ENCODE assay signal across 6 cellular contexts in genomic region chr16:79547085-79547484, GRCh38. TPM values are rescaled to one million over a fixed set of nuclear protein-coding genes. Genes with fewer than 3 reads are reported as not detected.
"Had no signal": no experiment of that assay in that cellular context is flagged by ENCODE, and none has a peak within 500 bp of the region (broad histone marks: within the 10 kb centered on the region; RNA-seq: fewer than 3 reads in every experiment).

No MANE protein-coding gene starts in this region.

- H2AFZ ChIP-seq: GM23248 had no signal

- H3K36me3 ChIP-seq: HAP-1 had no signal

- H3K9me3 ChIP-seq: HAP-1 had no signal

- H3K4me3 ChIP-seq: GM23248, HAP-1, K562 had no signal

- DNase-seq: GM23248, GOT3, H7, IMR-90 had no signal

- H3K9ac ChIP-seq: GM23248 had no signal

- FAIRE-seq: K562 had no signal

- H3K27ac ChIP-seq: GM23248 had no signal

- H3K4me1 ChIP-seq: HAP-1 had no signal

RNA-seq across cellular contexts. Expression of gene MAF, which starts 53.5 kb away (rescaled TPM):
- polyA plus RNA-seq: GM23248 had no signal
